ENCODE assay signal across 19 cellular contexts in the genomic region with DNA sequence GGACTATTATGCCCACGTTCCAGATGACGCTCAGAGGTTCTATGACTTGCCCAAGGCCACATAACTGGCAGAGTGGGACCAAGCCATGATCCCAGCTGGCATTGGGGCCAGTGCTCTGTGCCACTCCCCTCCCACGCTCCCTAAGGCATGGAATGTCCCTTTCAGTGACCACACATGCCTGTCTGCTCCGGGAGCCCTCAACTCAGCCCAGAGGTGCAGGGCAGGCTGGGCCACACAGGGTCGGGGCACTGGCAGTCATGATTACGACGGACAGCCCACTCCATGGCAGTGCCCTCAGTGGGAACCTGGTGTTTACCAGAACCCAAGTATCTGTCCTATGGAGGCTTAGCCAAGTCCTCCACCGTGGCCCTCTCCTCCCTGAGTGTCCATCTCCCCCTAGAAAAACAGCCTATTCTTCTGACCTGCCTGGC. TPM values are rescaled to one million over a fixed set of nuclear protein-coding genes. Genes with fewer than 3 reads are reported as not detected.
"Had no signal": no experiment of that assay in that cellular context is flagged by ENCODE, and none has a peak within 500 bp of the region (broad histone marks: within the 10 kb centered on the region; RNA-seq: fewer than 3 reads in every experiment).

No MANE protein-coding gene starts in this region.

- DNase-seq: activated CD4-positive, alpha-beta T cell treated with anti-CD3 and anti-CD28 coated beads, Interleukin-2, amount 10 ng/mL, durations not matched to agents 24 days and 14 days; activated CD8-positive, alpha-beta T cell treated with anti-CD3 and anti-CD28 coated beads for 36 hours; activated effector memory CD4-positive, alpha-beta T cell treated with Interleukin-2 at 50 U/mL for 16 hours; activated naive CD4-positive, alpha-beta T cell treated with anti-CD3 and anti-CD28 coated beads, Interleukin-2, amount 10 ng/mL, durations not matched to agents 7 days and 5 days; activated T-cell treated with anti-CD3 and anti-CD28 coated beads, Interleukin-2, amount 50 U/mL, for 4 hours; aorta; erythroblast; hypothalamus; islet precursor cell; mammary epithelial cell; midbrain; stimulated activated CD8-positive, alpha-beta memory T cell treated with anti-CD3 and anti-CD28 coated beads, Interleukin-4, amount 100 ng/mL, for 48 hours; stimulated activated naive CD4-positive, alpha-beta T cell treated with Interleukin-2 at 50 U/mL for 16 hours; T-helper 1 cell; T1000; thyroid gland had no signal

- ATAC-seq: activated CD8-positive, alpha-beta T cell treated with anti-CD3 and anti-CD28 coated beads for 36 hours; activated T-cell treated with anti-CD3 and anti-CD28 coated beads, Interleukin-2, amount 50 U/mL, for 4 hours had no signal

- H3K27ac Mint-ChIP-seq: activated CD4-positive, alpha-beta T cell treated with anti-CD3 and anti-CD28 coated beads, Interleukin-2, amount 10 ng/mL, durations not matched to agents 24 days and 14 days; activated CD8-positive, alpha-beta T cell treated with anti-CD3 and anti-CD28 coated beads for 36 hours; activated naive CD4-positive, alpha-beta T cell treated with anti-CD3 and anti-CD28 coated beads, Interleukin-2, amount 10 ng/mL, durations not matched to agents 7 days and 5 days had no signal

- H3K36me3 ChIP-seq: ovary, thyroid gland had no signal

- H3K4me3 Mint-ChIP-seq: activated CD4-positive, alpha-beta T cell treated with anti-CD3 and anti-CD28 coated beads, Interleukin-2, amount 10 ng/mL, durations not matched to agents 24 days and 14 days; activated CD8-positive, alpha-beta T cell treated with anti-CD3 and anti-CD28 coated beads for 36 hours; activated naive CD4-positive, alpha-beta T cell treated with anti-CD3 and anti-CD28 coated beads, Interleukin-2, amount 10 ng/mL, durations not matched to agents 7 days and 5 days; activated T-cell treated with anti-CD3 and anti-CD28 coated beads, Interleukin-2, amount 50 U/mL, for 4 hours had no signal

- H3K36me3 Mint-ChIP-seq: activated naive CD4-positive, alpha-beta T cell treated with anti-CD3 and anti-CD28 coated beads, Interleukin-2, amount 10 ng/mL, durations not matched to agents 7 days and 5 days had no signal

- H3K27me3 ChIP-seq: ovary, thyroid gland had no signal

- H3K4me1 ChIP-seq: thyroid gland had no signal

- H3K9me3 ChIP-seq: ovary, thyroid gland had no signal

- H3K4me3 ChIP-seq: coronary artery, ovary, thyroid gland had no signal

- H3K9me3 Mint-ChIP-seq: activated CD4-positive, alpha-beta T cell treated with anti-CD3 and anti-CD28 coated beads, Interleukin-2, amount 10 ng/mL, durations not matched to agents 24 days and 14 days; activated CD8-positive, alpha-beta T cell treated with anti-CD3 and anti-CD28 coated beads for 36 hours; activated naive CD4-positive, alpha-beta T cell treated with anti-CD3 and anti-CD28 coated beads, Interleukin-2, amount 10 ng/mL, durations not matched to agents 7 days and 5 days; activated T-cell treated with anti-CD3 and anti-CD28 coated beads, Interleukin-2, amount 50 U/mL, for 4 hours had no signal

- FAIRE-seq: frontal cortex had no signal

- H3K27ac ChIP-seq: coronary artery, ovary, thyroid gland had no signal

- H3K27me3 Mint-ChIP-seq: activated CD4-positive, alpha-beta T cell treated with anti-CD3 and anti-CD28 coated beads, Interleukin-2, amount 10 ng/mL, durations not matched to agents 24 days and 14 days; activated CD8-positive, alpha-beta T cell treated with anti-CD3 and anti-CD28 coated beads for 36 hours had no signal

RNA-seq across cellular contexts. Expression of a gene that starts 52.1 kb away (rescaled TPM):
- total RNA-seq: activated CD4-positive, alpha-beta T cell treated with anti-CD3 and anti-CD28 coated beads, Interleukin-2, amount 10 ng/mL, durations not matched to agents 24 days and 14 days had no signal
- polyA plus RNA-seq: mammary epithelial cell had no signal

RNA-seq across cellular contexts. Expression of a gene that starts 57.7 kb away (rescaled TPM):
- polyA plus RNA-seq: mammary epithelial cell had no signal
